ENCODE assay signal across 17 cellular contexts in the genomic region with DNA sequence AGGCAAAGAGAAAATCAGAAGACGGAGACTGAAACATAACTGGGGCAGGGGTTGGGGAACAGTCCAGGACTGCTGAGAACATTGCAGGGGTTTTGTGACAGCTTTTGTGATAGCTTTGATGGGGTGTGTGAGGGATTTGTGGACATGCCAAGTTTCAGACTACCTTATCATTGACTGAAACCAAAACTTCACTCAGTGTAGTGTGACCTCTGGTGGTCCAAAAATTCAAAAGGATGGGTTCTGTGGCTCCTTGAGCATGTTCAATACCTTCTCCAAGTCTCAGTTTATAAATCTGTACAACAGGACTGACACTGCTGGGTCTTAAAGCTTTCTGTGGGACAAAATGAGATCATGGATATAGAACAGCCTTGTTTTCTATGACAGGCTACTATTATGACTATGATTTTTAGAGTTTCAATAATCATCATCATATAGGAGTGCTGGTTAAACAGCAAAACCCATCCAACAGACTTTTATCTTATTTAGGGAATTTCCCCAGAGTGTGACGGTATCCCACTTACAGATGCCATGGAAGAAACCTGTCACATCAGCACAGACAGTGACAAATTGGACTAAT.
DNase-seq lines count a peak whose midpoint lies in the region; ATAC-seq, FAIRE-seq and TF ChIP-seq lines count a peak whose summit lies in the region.
"Had no signal": no experiment of that assay in that cellular context is flagged by ENCODE, and none has a peak within 500 bp of the region (broad histone marks: within the 10 kb centered on the region; RNA-seq: fewer than 3 reads in every experiment).

No MANE protein-coding gene starts in this region.

- H3K27ac ChIP-seq in MM.1S (ENCODE audit: low read length) (no peak overlapping the region), H1 (ENCODE audit: low read depth, low read length) (no peak overlapping the region), SJCRH30 (no peak overlapping the region), gastrocnemius medialis (no peak overlapping the region)
- H3K27ac ChIP-seq: prostate gland had no signal

- no peak overlapping the region for H2BK15ac ChIP-seq in H1 (ENCODE audit: low read length)

- H4K91ac ChIP-seq in H1 (replicated peaks; ENCODE audit: insufficient read length, low read length) = no peak overlapping the region

- FAIRE-seq in H1 (lab: Jason Lieb, UNC) = no peak

- POLR2A ChIA-PET in H1 (lab: Charles Lee; ENCODE audit: partially characterized antibody) = no interaction called here

- no peak overlapping the region for H2BK120ac ChIP-seq in H1 (replicated peaks; ENCODE audit: low read depth, low read length)

- no peaks in the 10 kb centered on the region for H3K9me3 Mint-ChIP-seq in osteocyte (ENCODE audit: unreplicated experiment)
- H3K9me3 Mint-ChIP-seq: activated naive CD8-positive, alpha-beta T cell treated with anti-CD3 and anti-CD28 coated beads, Interleukin-2, amount 10 ng/mL, durations not matched to agents 7 days and 5 days; central memory CD8-positive, alpha-beta T cell had no signal

- peaks cover 31% of the 10 kb centered on the region for H3K27me3 Mint-ChIP-seq in osteocyte (ENCODE audit: unreplicated experiment)

- H2BK12ac ChIP-seq in H1 (ENCODE audit: low read depth, low read length) = no peak overlapping the region

- no peak overlapping the region for H3K9ac ChIP-seq in MM.1S (ENCODE audit: low read length)
- no peak overlapping the region for H3K9ac ChIP-seq in H1 (replicated peaks in 1 of 4; ENCODE audit: extremely low read depth in 1 of 4, low read depth in 3 of 4, low read length in 3 of 4)

- H3K79me2 ChIP-seq in MM.1S (ENCODE audit: low read length) (no peaks in the 10 kb centered on the region), H1 (ENCODE audit: control insufficient read depth in 1 of 2, insufficient read depth in 2 of 2, low read length in 2 of 2) (no peaks in the 10 kb centered on the region)

- H3K56ac ChIP-seq in H1 (replicated peaks; ENCODE audit: insufficient read length, low read depth, low read length) = no peak overlapping the region

- H3F3A ChIP-seq in MM.1S (ENCODE audit: insufficient read depth, low read length) = no peaks in the 10 kb centered on the region

- H4K5ac ChIP-seq in H1 (ENCODE audit: insufficient read length, low read depth, low read length) = no peak overlapping the region

- TF ChIP-seq RAD21 in H1 (IDR thresholded peaks at IDR 0.05 in 1 of 2, conservative IDR thresholded peaks at IDR 0.05 in 1 of 2; ENCODE audit: low read depth in 2 of 2, low read length in 2 of 2) = peak; percentile 19 to 31; a peak in 2 of 4 replicates

- in situ Hi-C loops in gastrocnemius medialis (cut with MboI; ENCODE audit: low sequenced_read_pairs in 4 of 4) = no loop called here

- no peaks in the 10 kb centered on the region for H3K79me1 ChIP-seq in H1 (ENCODE audit: low read depth, low read length)

- no peak overlapping the region for H3K27ac Mint-ChIP-seq in osteocyte (ENCODE audit: unreplicated experiment)
- H3K27ac Mint-ChIP-seq: activated naive CD8-positive, alpha-beta T cell treated with anti-CD3 and anti-CD28 coated beads, Interleukin-2, amount 10 ng/mL, durations not matched to agents 7 days and 5 days had no signal

- no peak overlapping the region for H3K4ac ChIP-seq in H1 (replicated peaks; ENCODE audit: insufficient read length, low read depth, low read length)

- H2AK5ac ChIP-seq in H1 (ENCODE audit: low read depth, low read length) = no peak overlapping the region

- TF ChIP-seq POLR2A in H1 (IDR thresholded peaks at IDR 0.05; ENCODE audit: control extremely low read depth in 1 of 2, low read depth in 2 of 2, low read length in 2 of 2) (no peak), gastrocnemius medialis (IDR thresholded peaks at IDR 0.05) (no peak)

- no peaks in the 10 kb centered on the region for H3K23me2 ChIP-seq in H1 (ENCODE audit: low read depth, low read length)

- 91% methylated on average over 2 of the region's 2 CpGs; no CpG with 5 or more reads in 1 of the 2 experiments for WGBS in H1 (ENCODE audit: extremely low coverage in 1 of 2, insufficient coverage in 1 of 2, insufficient read length in 1 of 2, insufficient replicate concordance in 2 of 2, low coverage in 1 of 2, low lambda C conversion rate in 2 of 2, missing lambda C conversion rate in 1 of 2), 2 experiments

- H4K20me1 ChIP-seq in MM.1S (ENCODE audit: insufficient read depth, low read length) (no peaks in the 10 kb centered on the region), H1 (replicated peaks in 1 of 2; ENCODE audit: control insufficient read depth in 1 of 2, insufficient read depth in 2 of 2, low read length in 2 of 2) (no peaks in the 10 kb centered on the region)

- CTCF ChIA-PET in H1 (lab: Charles Lee; ENCODE audit: partially characterized antibody) = interaction anchor here (0.9 to 3.3 kb wide), 9 partner anchors 9 to 148 kb away, joined by 3 to 14 read pairs (median 6); no protein-coding TSS in a partner anchor

- no peak overlapping the region for H4K8ac ChIP-seq in H1 (ENCODE audit: extremely low read depth, insufficient read depth, low read length)

- H3K4me2 ChIP-seq in MM.1S (ENCODE audit: low read depth, low read length) (no peak overlapping the region), H1 (ENCODE audit: insufficient read depth in 1 of 2, low read depth in 2 of 2, low read length in 2 of 2) (no peak overlapping the region)

- no peak overlapping the region for H2BK20ac ChIP-seq in H1 (ENCODE audit: low read length)

- TF ChIP-seq EP300 in H1 (IDR thresholded peaks at IDR 0.05; ENCODE audit: borderline replicate concordance in 1 of 2, low read depth in 2 of 2, low read length in 2 of 2) = no peak

- H3K4me3 Mint-ChIP-seq in osteocyte (ENCODE audit: unreplicated experiment) = no peak overlapping the region
- H3K4me3 Mint-ChIP-seq: activated naive CD8-positive, alpha-beta T cell treated with anti-CD3 and anti-CD28 coated beads, Interleukin-2, amount 10 ng/mL, durations not matched to agents 7 days and 5 days; CD14-positive monocyte; central memory CD8-positive, alpha-beta T cell had no signal

- TF ChIP-seq CTCF in MM.1S (IDR thresholded peaks at IDR 0.05; ENCODE audit: low read length) (peak; percentile 10; the same call in 1 of the 2 replicates), H1 (IDR thresholded peaks at IDR 0.05; ENCODE audit: control extremely low read depth in 1 of 3, insufficient read depth in 1 of 3, low read depth in 1 of 3, low read length in 3 of 3) (0 out of 4 replicates have a peak, but pooled peaks of 1 of the 3 experiments have one; percentile 2), osteocyte (IDR thresholded peaks at IDR 0.05) (peak; percentile 44), gastrocnemius medialis (IDR thresholded peaks at IDR 0.05 in 4 of 5, conservative IDR thresholded peaks at IDR 0.05 in 1 of 5) (peak in 2 of 5 experiments; percentile 5 to 17)

- ATAC-seq in GM21381 (IDR thresholded peaks at IDR 0.05; ENCODE audit: unreplicated experiment) (peak; percentile 49), gastrocnemius medialis (no peak), GM21825 (IDR thresholded peaks at IDR 0.05; ENCODE audit: unreplicated experiment) (no peak)

- H3K9me2 ChIP-seq in MM.1S (replicated peaks; ENCODE audit: insufficient read depth, low read length) = no peaks in the 10 kb centered on the region

- H3K9me3 ChIP-seq in MM.1S (replicated peaks; ENCODE audit: insufficient read depth, low read length) (no peaks in the 10 kb centered on the region), H1 (ENCODE audit: insufficient read depth in 2 of 2, low read depth in 1 of 2, low read length in 1 of 2) (no peaks in the 10 kb centered on the region), SJCRH30 (replicated peaks) (no peaks in the 10 kb centered on the region), gastrocnemius medialis (no peaks in the 10 kb centered on the region)
- H3K9me3 ChIP-seq: prostate gland had no signal

- H3K18ac ChIP-seq in H1 (ENCODE audit: extremely low read depth, low read length) = no peak overlapping the region

- intact Hi-C loops in gastrocnemius medialis (cut with DNase I; ENCODE audit: low total_unique reads) = no loop called here

- peaks cover 2% of the 10 kb centered on the region for H3K36me3 Mint-ChIP-seq in osteocyte (ENCODE audit: unreplicated experiment)
- H3K36me3 Mint-ChIP-seq: activated naive CD8-positive, alpha-beta T cell treated with anti-CD3 and anti-CD28 coated beads, Interleukin-2, amount 10 ng/mL, durations not matched to agents 7 days and 5 days; CD14-positive monocyte had no signal

- peaks cover 6% of the 10 kb centered on the region for H3K4me1 Mint-ChIP-seq in osteocyte (ENCODE audit: unreplicated experiment)
- H3K4me1 Mint-ChIP-seq: activated naive CD8-positive, alpha-beta T cell treated with anti-CD3 and anti-CD28 coated beads, Interleukin-2, amount 10 ng/mL, durations not matched to agents 7 days and 5 days; CD14-positive monocyte; central memory CD8-positive, alpha-beta T cell had no signal

- no peak overlapping the region for H2BK5ac ChIP-seq in H1 (ENCODE audit: low read depth, low read length)

- no peaks in the 10 kb centered on the region for H3K4me1 ChIP-seq in MM.1S (ENCODE audit: low read length)
- no peaks in the 10 kb centered on the region for H3K4me1 ChIP-seq in H1 (replicated peaks in 1 of 4; ENCODE audit: control insufficient read depth in 3 of 4, insufficient read depth in 4 of 4, low read length in 3 of 4)
- no peaks in the 10 kb centered on the region for H3K4me1 ChIP-seq in SJCRH30
- peaks cover 44 to 52% of the 10 kb centered on the region in 2 donors for H3K4me1 ChIP-seq in gastrocnemius medialis
- H3K4me1 ChIP-seq: prostate gland had no signal

- H3K36me3 ChIP-seq in MM.1S (replicated peaks; ENCODE audit: insufficient read depth, low read length) (no peaks in the 10 kb centered on the region), H1 (ENCODE audit: control insufficient read depth in 2 of 4, insufficient read depth in 4 of 4, low read length in 3 of 4) (no peaks in the 10 kb centered on the region), SJCRH30 (no peaks in the 10 kb centered on the region), gastrocnemius medialis (no peaks in the 10 kb centered on the region)
- H3K36me3 ChIP-seq: prostate gland had no signal

- H2AFZ ChIP-seq in MM.1S (ENCODE audit: low read length) (no peak overlapping the region), H1 (ENCODE audit: low read length) (no peak overlapping the region)

- no peak overlapping the region for H3K14ac ChIP-seq in H1 (ENCODE audit: insufficient read length)

- DNase-seq in MM.1S (no peak), H1 (ENCODE audit: low read depth in 1 of 2, low spot score in 2 of 2) (no peak), osteocyte (ENCODE audit: extremely low spot score, unreplicated experiment) (no peak), SJCRH30 (no peak), gastrocnemius medialis (no peak)
- DNase-seq: activated CD4-positive, CD25-positive, alpha-beta regulatory T cell; activated CD8-positive, alpha-beta memory T cell treated with anti-CD3 and anti-CD28 coated beads, Interleukin-2, amount 50 U/mL, for 48 hours; activated naive CD8-positive, alpha-beta T cell treated with anti-CD3 and anti-CD28 coated beads, Interleukin-2, amount 10 ng/mL, durations not matched to agents 7 days and 5 days; EL; islet precursor cell; NCI-H345; SW 1271 had no signal

- H3K23ac ChIP-seq in H1 (ENCODE audit: insufficient read length) = no peak overlapping the region

- H3K27me3 ChIP-seq in MM.1S (replicated peaks; ENCODE audit: insufficient read depth, low read length) (no peaks in the 10 kb centered on the region), H1 (replicated peaks in 1 of 4; ENCODE audit: control insufficient read depth in 3 of 4, extremely low read depth in 1 of 4, insufficient read depth in 3 of 4, low read length in 3 of 4) (no peaks in the 10 kb centered on the region), SJCRH30 (no peaks in the 10 kb centered on the region), gastrocnemius medialis (no peaks in the 10 kb centered on the region)

- no peak overlapping the region for H3K4me3 ChIP-seq in MM.1S (ENCODE audit: low read length)
- H3K4me3 ChIP-seq in H1 (ENCODE audit: extremely low read depth in 1 of 4, insufficient read depth in 2 of 4, low read depth in 3 of 4, low read length in 4 of 4) = no peak overlapping the region
- no peak overlapping the region for H3K4me3 ChIP-seq in SJCRH30
- no peak overlapping the region for H3K4me3 ChIP-seq in gastrocnemius medialis
- H3K4me3 ChIP-seq: prostate gland had no signal
